Comparison of ENCODE assay signal across 26 cellular contexts in genomic region chr1:176989023-176989422, GRCh38.
DNase-seq lines count a peak whose midpoint lies in the region; TF ChIP-seq lines count a peak whose summit lies in the region.
"Had no signal": no experiment of that assay in that cellular context is flagged by ENCODE, and none has a peak within 500 bp of the region (broad histone marks: within the 10 kb centered on the region; RNA-seq: fewer than 3 reads in every experiment).

No MANE protein-coding gene starts in this region.

- no peak overlapping the region for H3K4me3 ChIP-seq in cardiac fibroblast (replicated peaks in 1 of 2; ENCODE audit: low read depth in 2 of 2, low read length in 2 of 2)
- H3K4me3 ChIP-seq: ascending aorta, gastrocnemius medialis, psoas muscle, smooth muscle cell had no signal

- TF ChIP-seq CTCF in cardiac fibroblast (IDR thresholded peaks at IDR 0.05; ENCODE audit: low read depth, low read length), result no peak
- no peak for TF ChIP-seq CTCF in nephron progenitor cell (IDR thresholded peaks at IDR 0.05)

- no peaks in the 10 kb centered on the region for H3K36me3 Mint-ChIP-seq in nephron progenitor cell (ENCODE audit: low read depth)
- H3K36me3 Mint-ChIP-seq: activated CD8-positive, alpha-beta memory T cell treated with anti-CD3 and anti-CD28 coated beads, Interleukin-2, amount 10 ng/mL, durations not matched to agents 7 days and 5 days; activated naive CD4-positive, alpha-beta T cell treated with anti-CD3 and anti-CD28 coated beads, Interleukin-2, amount 50 U/mL, for 24 hours; WTC11 had no signal

- H3K4me1 Mint-ChIP-seq in nephron progenitor cell, result peaks cover 24% of the 10 kb centered on the region
- H3K4me1 Mint-ChIP-seq: activated CD8-positive, alpha-beta memory T cell treated with anti-CD3 and anti-CD28 coated beads, Interleukin-2, amount 10 ng/mL, durations not matched to agents 7 days and 5 days; activated naive CD4-positive, alpha-beta T cell treated with anti-CD3 and anti-CD28 coated beads, Interleukin-2, amount 50 U/mL, for 24 hours had no signal

- no peak overlapping the region for H3K4me3 Mint-ChIP-seq in nephron progenitor cell
- H3K4me3 Mint-ChIP-seq: activated CD8-positive, alpha-beta memory T cell treated with anti-CD3 and anti-CD28 coated beads, Interleukin-2, amount 10 ng/mL, durations not matched to agents 7 days and 5 days; activated naive CD4-positive, alpha-beta T cell treated with anti-CD3 and anti-CD28 coated beads, Interleukin-2, amount 50 U/mL, for 24 hours; H9; WTC11 had no signal

- no peak overlapping the region for H3K27ac Mint-ChIP-seq in nephron progenitor cell
- H3K27ac Mint-ChIP-seq: activated CD8-positive, alpha-beta memory T cell treated with anti-CD3 and anti-CD28 coated beads, Interleukin-2, amount 10 ng/mL, durations not matched to agents 7 days and 5 days; activated naive CD4-positive, alpha-beta T cell treated with anti-CD3 and anti-CD28 coated beads, Interleukin-2, amount 50 U/mL, for 24 hours; H9; WTC11 had no signal

- DNase-seq in Daoy (ENCODE audit: low read depth) (peak; percentile 25), NCI-H82 (lab: John Stamatoyannopoulos, UW) (peak; percentile 89), cardiac fibroblast (ENCODE audit: low read depth in 2 of 2) (peak; percentile 14 to 32), kidney tubule cell (ENCODE audit: low spot score) (peak; percentile 22), nephron progenitor cell (no peak), DMS79 (lab: John Stamatoyannopoulos, UW) (no peak)
- DNase-seq in stimulated activated naive CD4-positive, alpha-beta T cell (lab: John Stamatoyannopoulos, UW), result no peak
- DNase-seq: activated CD4-positive, alpha-beta T cell treated with anti-CD3 and anti-CD28 coated beads, Interleukin-2, amount 50 U/mL, for 1 hour; activated CD8-positive, alpha-beta memory T cell treated with anti-CD3 and anti-CD28 coated beads, Interleukin-2, amount 10 ng/mL, durations not matched to agents 7 days and 5 days; Calu3; erythroblast; gastrocnemius medialis; H9; IMR-90; islet precursor cell; NCI-H1092 treated with DMSO at 0.1 percent for 48 hours; NCI-H1930; psoas muscle; SHP77; stimulated activated CD4-positive, alpha-beta T cell treated with anti-CD3 and anti-CD28 coated beads, Interleukin-2, amount 100 ng/mL, for 24 hours; SW 1271; T1000 had no signal

- no peaks in the 10 kb centered on the region for H3K9me3 Mint-ChIP-seq in nephron progenitor cell
- H3K9me3 Mint-ChIP-seq: H9, WTC11 had no signal

- peaks cover 12% of the 10 kb centered on the region for H3K27me3 Mint-ChIP-seq in nephron progenitor cell (ENCODE audit: low read depth, poor library complexity)
- H3K27me3 Mint-ChIP-seq: activated CD8-positive, alpha-beta memory T cell treated with anti-CD3 and anti-CD28 coated beads, Interleukin-2, amount 10 ng/mL, durations not matched to agents 7 days and 5 days had no signal

Comparison
In these comparisons a context has a peak if more than half of its experiments do, and no peak if none do; other contexts are left out.
1. DNase-seq: peak in Daoy (single experiment), NCI-H82 (single experiment), cardiac fibroblast (2 of 2) and kidney tubule cell (single experiment); none in stimulated activated naive CD4-positive, alpha-beta T cell (0 of 6), nephron progenitor cell (single experiment) and DMS79 (single experiment).